Comparison of ENCODE assay signal across 1 cellular context in the genomic region with DNA sequence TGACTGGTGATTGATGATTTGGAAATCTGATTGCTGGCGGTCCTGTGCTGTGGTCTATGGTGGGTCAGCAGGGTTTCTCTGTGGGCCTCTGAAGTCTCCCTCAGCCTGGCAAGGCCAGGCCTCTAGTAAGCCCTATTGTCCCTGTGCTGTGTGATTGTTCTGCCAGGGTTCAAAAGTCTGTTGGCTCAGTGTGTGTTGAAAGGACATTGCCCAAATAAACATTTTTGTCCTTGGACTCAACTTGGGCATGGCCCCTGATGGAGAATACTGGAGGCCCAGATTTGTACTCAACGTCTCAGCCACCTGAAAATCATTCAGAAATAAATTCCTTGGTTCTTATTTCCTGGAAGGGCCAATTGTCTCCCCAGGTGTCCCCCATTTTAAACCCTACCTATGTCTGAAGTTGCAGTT.
TF ChIP-seq lines count a peak whose summit lies in the region.

No MANE protein-coding gene starts in this region.

TF ChIP-seq in HepG2, 621 proteins besides CTCF, POLR2A, EP300 and RAD21 (continued from another document and continues in another):
- TF ChIP-seq, protein P1, sequence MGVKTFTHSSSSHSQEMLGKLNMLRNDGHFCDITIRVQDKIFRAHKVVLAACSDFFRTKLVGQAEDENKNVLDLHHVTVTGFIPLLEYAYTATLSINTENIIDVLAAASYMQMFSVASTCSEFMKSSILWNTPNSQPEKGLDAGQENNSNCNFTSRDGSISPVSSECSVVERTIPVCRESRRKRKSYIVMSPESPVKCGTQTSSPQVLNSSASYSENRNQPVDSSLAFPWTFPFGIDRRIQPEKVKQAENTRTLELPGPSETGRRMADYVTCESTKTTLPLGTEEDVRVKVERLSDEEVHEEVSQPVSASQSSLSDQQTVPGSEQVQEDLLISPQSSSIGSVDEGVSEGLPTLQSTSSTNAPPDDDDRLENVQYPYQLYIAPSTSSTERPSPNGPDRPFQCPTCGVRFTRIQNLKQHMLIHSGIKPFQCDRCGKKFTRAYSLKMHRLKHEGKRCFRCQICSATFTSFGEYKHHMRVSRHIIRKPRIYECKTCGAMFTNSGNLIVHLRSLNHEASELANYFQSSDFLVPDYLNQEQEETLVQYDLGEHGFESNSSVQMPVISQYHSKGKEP (CRISPR knock-in tag; IDR thresholded peaks at IDR 0.05), result 0 out of 2 replicates have a peak, but pooled peaks have one; percentile 31
- no peak for TF ChIP-seq MYC (CRISPR knock-in tag; IDR thresholded peaks at IDR 0.05; ENCODE audit: borderline replicate concordance)
- TF ChIP-seq, protein P2, sequence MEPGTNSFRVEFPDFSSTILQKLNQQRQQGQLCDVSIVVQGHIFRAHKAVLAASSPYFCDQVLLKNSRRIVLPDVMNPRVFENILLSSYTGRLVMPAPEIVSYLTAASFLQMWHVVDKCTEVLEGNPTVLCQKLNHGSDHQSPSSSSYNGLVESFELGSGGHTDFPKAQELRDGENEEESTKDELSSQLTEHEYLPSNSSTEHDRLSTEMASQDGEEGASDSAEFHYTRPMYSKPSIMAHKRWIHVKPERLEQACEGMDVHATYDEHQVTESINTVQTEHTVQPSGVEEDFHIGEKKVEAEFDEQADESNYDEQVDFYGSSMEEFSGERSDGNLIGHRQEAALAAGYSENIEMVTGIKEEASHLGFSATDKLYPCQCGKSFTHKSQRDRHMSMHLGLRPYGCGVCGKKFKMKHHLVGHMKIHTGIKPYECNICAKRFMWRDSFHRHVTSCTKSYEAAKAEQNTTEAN (CRISPR knock-in tag; conservative IDR thresholded peaks at IDR 0.05), result peak; percentile 84; the same call in 1 of the 2 replicates
- TF ChIP-seq MBD4 (IDR thresholded peaks at IDR 0.05; ENCODE audit: borderline replicate concordance, low read length), result no peak
- TF ChIP-seq, protein P3, sequence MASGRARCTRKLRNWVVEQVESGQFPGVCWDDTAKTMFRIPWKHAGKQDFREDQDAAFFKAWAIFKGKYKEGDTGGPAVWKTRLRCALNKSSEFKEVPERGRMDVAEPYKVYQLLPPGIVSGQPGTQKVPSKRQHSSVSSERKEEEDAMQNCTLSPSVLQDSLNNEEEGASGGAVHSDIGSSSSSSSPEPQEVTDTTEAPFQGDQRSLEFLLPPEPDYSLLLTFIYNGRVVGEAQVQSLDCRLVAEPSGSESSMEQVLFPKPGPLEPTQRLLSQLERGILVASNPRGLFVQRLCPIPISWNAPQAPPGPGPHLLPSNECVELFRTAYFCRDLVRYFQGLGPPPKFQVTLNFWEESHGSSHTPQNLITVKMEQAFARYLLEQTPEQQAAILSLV (CRISPR knock-in tag; IDR thresholded peaks at IDR 0.05; ENCODE audit: borderline replicate concordance), result no peak
- TF ChIP-seq ZNF124 (CRISPR knock-in tag; IDR thresholded peaks at IDR 0.05), result peak; percentile 72; the same call in 1 of the 2 replicates
- peak; percentile 73 for TF ChIP-seq ZKSCAN1 (IDR thresholded peaks at IDR 0.05; ENCODE audit: low read length)
- TF ChIP-seq NR3C1 (CRISPR knock-in tag; IDR thresholded peaks at IDR 0.05), result no peak
- TF ChIP-seq, protein P4, sequence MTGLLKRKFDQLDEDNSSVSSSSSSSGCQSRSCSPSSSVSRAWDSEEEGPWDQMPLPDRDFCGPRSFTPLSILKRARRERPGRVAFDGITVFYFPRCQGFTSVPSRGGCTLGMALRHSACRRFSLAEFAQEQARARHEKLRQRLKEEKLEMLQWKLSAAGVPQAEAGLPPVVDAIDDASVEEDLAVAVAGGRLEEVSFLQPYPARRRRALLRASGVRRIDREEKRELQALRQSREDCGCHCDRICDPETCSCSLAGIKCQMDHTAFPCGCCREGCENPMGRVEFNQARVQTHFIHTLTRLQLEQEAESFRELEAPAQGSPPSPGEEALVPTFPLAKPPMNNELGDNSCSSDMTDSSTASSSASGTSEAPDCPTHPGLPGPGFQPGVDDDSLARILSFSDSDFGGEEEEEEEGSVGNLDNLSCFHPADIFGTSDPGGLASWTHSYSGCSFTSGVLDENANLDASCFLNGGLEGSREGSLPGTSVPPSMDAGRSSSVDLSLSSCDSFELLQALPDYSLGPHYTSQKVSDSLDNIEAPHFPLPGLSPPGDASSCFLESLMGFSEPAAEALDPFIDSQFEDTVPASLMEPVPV (CRISPR knock-in tag; IDR thresholded peaks at IDR 0.05), result no peak
- no peak; the same call in 1 of the 2 replicates for TF ChIP-seq ZNF670 (CRISPR knock-in tag; IDR thresholded peaks at IDR 0.05; ENCODE audit: borderline replicate concordance)
- TF ChIP-seq, protein P5, sequence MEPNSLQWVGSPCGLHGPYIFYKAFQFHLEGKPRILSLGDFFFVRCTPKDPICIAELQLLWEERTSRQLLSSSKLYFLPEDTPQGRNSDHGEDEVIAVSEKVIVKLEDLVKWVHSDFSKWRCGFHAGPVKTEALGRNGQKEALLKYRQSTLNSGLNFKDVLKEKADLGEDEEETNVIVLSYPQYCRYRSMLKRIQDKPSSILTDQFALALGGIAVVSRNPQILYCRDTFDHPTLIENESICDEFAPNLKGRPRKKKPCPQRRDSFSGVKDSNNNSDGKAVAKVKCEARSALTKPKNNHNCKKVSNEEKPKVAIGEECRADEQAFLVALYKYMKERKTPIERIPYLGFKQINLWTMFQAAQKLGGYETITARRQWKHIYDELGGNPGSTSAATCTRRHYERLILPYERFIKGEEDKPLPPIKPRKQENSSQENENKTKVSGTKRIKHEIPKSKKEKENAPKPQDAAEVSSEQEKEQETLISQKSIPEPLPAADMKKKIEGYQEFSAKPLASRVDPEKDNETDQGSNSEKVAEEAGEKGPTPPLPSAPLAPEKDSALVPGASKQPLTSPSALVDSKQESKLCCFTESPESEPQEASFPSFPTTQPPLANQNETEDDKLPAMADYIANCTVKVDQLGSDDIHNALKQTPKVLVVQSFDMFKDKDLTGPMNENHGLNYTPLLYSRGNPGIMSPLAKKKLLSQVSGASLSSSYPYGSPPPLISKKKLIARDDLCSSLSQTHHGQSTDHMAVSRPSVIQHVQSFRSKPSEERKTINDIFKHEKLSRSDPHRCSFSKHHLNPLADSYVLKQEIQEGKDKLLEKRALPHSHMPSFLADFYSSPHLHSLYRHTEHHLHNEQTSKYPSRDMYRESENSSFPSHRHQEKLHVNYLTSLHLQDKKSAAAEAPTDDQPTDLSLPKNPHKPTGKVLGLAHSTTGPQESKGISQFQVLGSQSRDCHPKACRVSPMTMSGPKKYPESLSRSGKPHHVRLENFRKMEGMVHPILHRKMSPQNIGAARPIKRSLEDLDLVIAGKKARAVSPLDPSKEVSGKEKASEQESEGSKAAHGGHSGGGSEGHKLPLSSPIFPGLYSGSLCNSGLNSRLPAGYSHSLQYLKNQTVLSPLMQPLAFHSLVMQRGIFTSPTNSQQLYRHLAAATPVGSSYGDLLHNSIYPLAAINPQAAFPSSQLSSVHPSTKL (CRISPR knock-in tag; IDR thresholded peaks at IDR 0.05), result peak; percentile 100
- no peak for TF ChIP-seq ZSCAN21 (CRISPR knock-in tag; IDR thresholded peaks at IDR 0.05; ENCODE audit: borderline replicate concordance)
- no peak for TF ChIP-seq ZNF616 (CRISPR knock-in tag; IDR thresholded peaks at IDR 0.05; ENCODE audit: low read depth)
- TF ChIP-seq, protein P6, sequence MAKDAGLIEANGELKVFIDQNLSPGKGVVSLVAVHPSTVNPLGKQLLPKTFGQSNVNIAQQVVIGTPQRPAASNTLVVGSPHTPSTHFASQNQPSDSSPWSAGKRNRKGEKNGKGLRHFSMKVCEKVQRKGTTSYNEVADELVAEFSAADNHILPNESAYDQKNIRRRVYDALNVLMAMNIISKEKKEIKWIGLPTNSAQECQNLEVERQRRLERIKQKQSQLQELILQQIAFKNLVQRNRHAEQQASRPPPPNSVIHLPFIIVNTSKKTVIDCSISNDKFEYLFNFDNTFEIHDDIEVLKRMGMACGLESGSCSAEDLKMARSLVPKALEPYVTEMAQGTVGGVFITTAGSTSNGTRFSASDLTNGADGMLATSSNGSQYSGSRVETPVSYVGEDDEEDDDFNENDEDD (CRISPR knock-in tag; IDR thresholded peaks at IDR 0.05; ENCODE audit: borderline replicate concordance), result no peak
- TF ChIP-seq FOXK1 (CRISPR knock-in tag; IDR thresholded peaks at IDR 0.05; ENCODE audit: borderline replicate concordance, low read depth), result peak; percentile 87; the same call in 1 of the 2 replicates
- TF ChIP-seq, protein P7, sequence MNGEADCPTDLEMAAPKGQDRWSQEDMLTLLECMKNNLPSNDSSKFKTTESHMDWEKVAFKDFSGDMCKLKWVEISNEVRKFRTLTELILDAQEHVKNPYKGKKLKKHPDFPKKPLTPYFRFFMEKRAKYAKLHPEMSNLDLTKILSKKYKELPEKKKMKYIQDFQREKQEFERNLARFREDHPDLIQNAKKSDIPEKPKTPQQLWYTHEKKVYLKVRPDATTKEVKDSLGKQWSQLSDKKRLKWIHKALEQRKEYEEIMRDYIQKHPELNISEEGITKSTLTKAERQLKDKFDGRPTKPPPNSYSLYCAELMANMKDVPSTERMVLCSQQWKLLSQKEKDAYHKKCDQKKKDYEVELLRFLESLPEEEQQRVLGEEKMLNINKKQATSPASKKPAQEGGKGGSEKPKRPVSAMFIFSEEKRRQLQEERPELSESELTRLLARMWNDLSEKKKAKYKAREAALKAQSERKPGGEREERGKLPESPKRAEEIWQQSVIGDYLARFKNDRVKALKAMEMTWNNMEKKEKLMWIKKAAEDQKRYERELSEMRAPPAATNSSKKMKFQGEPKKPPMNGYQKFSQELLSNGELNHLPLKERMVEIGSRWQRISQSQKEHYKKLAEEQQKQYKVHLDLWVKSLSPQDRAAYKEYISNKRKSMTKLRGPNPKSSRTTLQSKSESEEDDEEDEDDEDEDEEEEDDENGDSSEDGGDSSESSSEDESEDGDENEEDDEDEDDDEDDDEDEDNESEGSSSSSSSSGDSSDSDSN (CRISPR knock-in tag; IDR thresholded peaks at IDR 0.05), result no peak; the same call in 1 of the 2 replicates
- TF ChIP-seq MYNN (CRISPR knock-in tag; IDR thresholded peaks at IDR 0.05; ENCODE audit: low read depth), result 0 out of 2 replicates have a peak, but pooled peaks have one; percentile 57
- peak; percentile 73; the same call in 1 of the 2 replicates for TF ChIP-seq ZNF264 (CRISPR knock-in tag; IDR thresholded peaks at IDR 0.05)
- TF ChIP-seq, protein P8, sequence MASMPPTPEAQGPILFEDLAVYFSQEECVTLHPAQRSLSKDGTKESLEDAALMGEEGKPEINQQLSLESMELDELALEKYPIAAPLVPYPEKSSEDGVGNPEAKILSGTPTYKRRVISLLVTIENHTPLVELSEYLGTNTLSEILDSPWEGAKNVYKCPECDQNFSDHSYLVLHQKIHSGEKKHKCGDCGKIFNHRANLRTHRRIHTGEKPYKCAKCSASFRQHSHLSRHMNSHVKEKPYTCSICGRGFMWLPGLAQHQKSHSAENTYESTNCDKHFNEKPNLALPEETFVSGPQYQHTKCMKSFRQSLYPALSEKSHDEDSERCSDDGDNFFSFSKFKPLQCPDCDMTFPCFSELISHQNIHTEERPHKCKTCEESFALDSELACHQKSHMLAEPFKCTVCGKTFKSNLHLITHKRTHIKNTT (CRISPR knock-in tag; IDR thresholded peaks at IDR 0.05), result no peak
- TF ChIP-seq ZNF678 (CRISPR knock-in tag; IDR thresholded peaks at IDR 0.05), result no peak
- TF ChIP-seq HCFC1 (IDR thresholded peaks at IDR 0.05; ENCODE audit: low read depth, low read length), result no peak
- peak; percentile 87 for TF ChIP-seq NFIC (IDR thresholded peaks at IDR 0.05; ENCODE audit: low read length)
- TF ChIP-seq, protein P9, sequence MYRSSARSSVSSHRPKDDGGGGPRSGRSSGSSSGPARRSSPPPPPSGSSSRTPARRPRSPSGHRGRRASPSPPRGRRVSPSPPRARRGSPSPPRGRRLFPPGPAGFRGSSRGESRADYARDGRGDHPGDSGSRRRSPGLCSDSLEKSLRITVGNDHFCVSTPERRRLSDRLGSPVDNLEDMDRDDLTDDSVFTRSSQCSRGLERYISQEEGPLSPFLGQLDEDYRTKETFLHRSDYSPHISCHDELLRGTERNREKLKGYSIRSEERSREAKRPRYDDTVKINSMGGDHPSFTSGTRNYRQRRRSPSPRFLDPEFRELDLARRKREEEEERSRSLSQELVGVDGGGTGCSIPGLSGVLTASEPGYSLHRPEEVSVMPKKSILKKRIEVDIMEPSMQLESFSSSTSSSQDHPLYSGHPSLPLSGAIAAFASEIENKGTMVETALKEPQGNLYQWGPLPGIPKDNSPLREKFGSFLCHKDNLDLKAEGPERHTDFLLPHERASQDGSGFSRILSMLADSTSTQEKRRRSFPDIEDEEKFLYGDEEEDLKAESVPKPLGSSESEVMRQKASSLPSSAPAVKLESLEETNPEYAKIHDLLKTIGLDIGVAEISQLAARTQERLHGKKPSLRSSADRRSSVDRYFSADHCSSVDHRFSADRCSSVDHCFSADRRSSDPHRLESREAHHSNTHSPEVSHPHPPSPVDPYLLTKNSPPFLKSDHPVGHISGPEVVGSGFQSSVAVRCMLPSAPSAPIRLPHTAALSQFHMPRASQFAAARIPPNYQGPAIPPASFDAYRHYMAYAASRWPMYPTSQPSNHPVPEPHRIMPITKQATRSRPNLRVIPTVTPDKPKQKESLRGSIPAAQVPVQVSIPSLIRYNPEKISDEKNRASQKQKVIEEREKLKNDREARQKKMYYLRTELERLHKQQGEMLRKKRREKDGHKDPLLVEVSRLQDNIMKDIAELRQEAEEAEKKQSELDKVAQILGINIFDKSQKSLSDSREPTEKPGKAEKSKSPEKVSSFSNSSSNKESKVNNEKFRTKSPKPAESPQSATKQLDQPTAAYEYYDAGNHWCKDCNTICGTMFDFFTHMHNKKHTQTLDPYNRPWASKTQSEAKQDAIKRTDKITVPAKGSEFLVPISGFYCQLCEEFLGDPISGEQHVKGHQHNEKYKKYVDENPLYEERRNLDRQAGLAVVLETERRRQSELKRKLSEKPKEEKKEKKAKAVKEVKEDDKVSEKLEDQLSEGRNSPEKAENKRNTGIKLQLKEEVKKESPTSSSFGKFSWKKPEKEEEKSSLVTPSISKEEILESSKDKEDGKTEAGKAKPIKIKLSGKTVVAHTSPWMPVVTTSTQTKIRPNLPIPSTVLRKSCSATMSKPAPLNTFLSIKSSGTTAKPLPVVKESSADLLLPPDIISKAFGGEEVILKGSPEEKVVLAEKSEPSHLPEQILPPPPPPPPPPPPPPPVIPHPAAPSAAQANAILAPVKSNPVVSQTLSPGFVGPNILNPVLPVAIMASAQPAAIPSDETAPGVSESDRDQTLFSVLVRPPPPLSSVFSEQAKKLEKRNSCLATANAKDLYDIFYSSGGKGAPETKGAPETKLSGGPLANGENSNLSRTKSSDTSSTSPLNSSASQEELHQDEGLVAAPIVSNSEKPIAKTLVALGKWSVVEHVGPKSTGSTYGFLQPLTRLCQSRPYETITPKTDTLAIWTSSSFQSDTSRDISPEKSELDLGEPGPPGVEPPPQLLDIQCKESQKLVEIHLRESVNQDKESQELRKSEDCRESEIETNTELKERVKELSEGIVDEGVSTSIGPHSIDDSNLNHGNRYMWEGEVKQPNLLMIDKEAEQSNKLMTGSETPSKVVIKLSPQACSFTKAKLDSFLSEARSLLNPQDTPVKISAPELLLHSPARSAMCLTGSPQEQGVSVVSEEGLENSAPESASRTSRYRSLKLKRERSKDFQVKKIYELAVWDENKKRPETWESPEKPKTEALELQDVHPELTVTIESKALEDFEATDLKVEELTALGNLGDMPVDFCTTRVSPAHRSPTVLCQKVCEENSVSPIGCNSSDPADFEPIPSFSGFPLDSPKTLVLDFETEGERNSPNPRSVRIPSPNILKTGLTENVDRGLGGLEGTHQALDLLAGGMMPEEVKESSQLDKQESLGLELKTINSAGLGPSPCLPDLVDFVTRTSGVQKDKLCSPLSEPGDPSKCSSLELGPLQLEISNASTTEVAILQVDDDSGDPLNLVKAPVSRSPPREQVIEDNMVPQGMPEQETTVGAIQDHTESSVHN (CRISPR knock-in tag; IDR thresholded peaks at IDR 0.05), result no peak
- TF ChIP-seq ZSCAN9 (CRISPR knock-in tag; IDR thresholded peaks at IDR 0.05; ENCODE audit: borderline replicate concordance), result peak; percentile 85
- TF ChIP-seq ZSCAN25 (CRISPR knock-in tag; IDR thresholded peaks at IDR 0.05), result peak; percentile 22; the same call in 1 of the 2 replicates
- TF ChIP-seq PHF8 (CRISPR knock-in tag; IDR thresholded peaks at IDR 0.05), result peak; percentile 60; the same call in 1 of the 2 replicates
